Comparison of ENCODE assay signal across 8 cellular contexts in genomic region chr22:50526849-50527801, GRCh38. TPM values are rescaled to one million over a fixed set of nuclear protein-coding genes. Genes with fewer than 3 reads are reported as not detected.
A peak's percentile ranks its signal among the peaks of the same experiment; 100 is the strongest.
DNase-seq lines count a peak whose midpoint lies in the region; ATAC-seq and TF ChIP-seq lines count a peak whose summit lies in the region.

No MANE protein-coding gene starts in this region.

- peaks cover 23% of the 10 kb centered on the region for H3K4me1 ChIP-seq in PC-9 (replicated peaks; ENCODE audit: insufficient read depth)

- peaks cover 5% of the 10 kb centered on the region for H3K36me3 ChIP-seq in PC-9 (ENCODE audit: low read depth)

- H3K27me3 Mint-ChIP-seq in MCF 10A (ENCODE audit: insufficient read depth, unreplicated experiment), result no peaks in the 10 kb centered on the region
- no peaks in the 10 kb centered on the region for H3K27me3 Mint-ChIP-seq in stimulated activated naive CD8-positive, alpha-beta T cell treated with anti-CD3 and anti-CD28 coated beads, Interleukin-15, amount 100 ng/mL, for 72 hours

- peaks cover 64% of the 10 kb centered on the region for H3F3A ChIP-seq in PC-9 (ENCODE audit: insufficient read depth, low read depth)

- H3K36me3 Mint-ChIP-seq in MCF 10A (ENCODE audit: insufficient read depth, unreplicated experiment), result peaks cover 61% of the 10 kb centered on the region

- BruUV-seq in PC-9 (replicated peaks; lab: Mats Ljungman, UMichigan) (no TSS peak), MCF 10A (replicated peaks; lab: Mats Ljungman, UMichigan) (no TSS peak)

- H3K4me3 Mint-ChIP-seq in MCF 10A (ENCODE audit: unreplicated experiment), result peak overlapping the region; percentile 85
- peak overlapping the region; percentile 95 to 100 for H3K4me3 Mint-ChIP-seq in stimulated activated naive CD8-positive, alpha-beta T cell treated with anti-CD3 and anti-CD28 coated beads, Interleukin-15, amount 100 ng/mL, for 72 hours

- peak overlapping the region; percentile 85 for H2AFZ ChIP-seq in PC-9

- H3K4me2 ChIP-seq in PC-9, result peak overlapping the region; percentile 94

- peaks cover 23% of the 10 kb centered on the region for H3K79me2 ChIP-seq in PC-9 (ENCODE audit: low read depth)

- intact Hi-C loops in PC-9 (cut with micrococcal nuclease; ENCODE audit: unreplicated experiment), result loop anchor here (2.0 kb wide), 2 partner anchors 56 to 94 kb away; partner anchors contain the start of gene CHKB
- intact Hi-C loops in MCF 10A (cut with micrococcal nuclease), result loop anchor here (1.0 to 5.0 kb wide), 2 partner anchors 35 to 55 kb away; partner anchors contain the start of genes CHKB and SYCE3

- peak overlapping the region; percentile 56 for H3K27ac ChIP-seq in PC-9
- peak overlapping the region; percentile 92 for H3K27ac ChIP-seq in layer of hippocampus (ENCODE audit: low read depth, low read length)

- POLR2A ChIA-PET in PC-9 (lab: Charles Lee; ENCODE audit: unreplicated experiment) (no interaction called here), MCF 10A (lab: Yijun Ruan, JAX) (interaction anchor here (0.7 to 7.1 kb wide), 5 partner anchors 12 to 94 kb away, joined by 4 to 170 read pairs (median 74); partner anchors contain the start of genes LMF2, NCAPH2 and SYCE3)

- peaks cover 24% of the 10 kb centered on the region for H4K20me1 ChIP-seq in PC-9 (ENCODE audit: insufficient read depth)

- ATAC-seq in stimulated activated naive CD8-positive, alpha-beta T cell treated with anti-CD3 and anti-CD28 coated beads, Interleukin-15, amount 100 ng/mL, for 72 hours, result peak; percentile 10
- ATAC-seq in HG03095 (IDR thresholded peaks at IDR 0.05; ENCODE audit: unreplicated experiment), result no peak

- CTCF ChIA-PET in PC-9 (lab: Charles Lee), result interaction anchor here (0.6 kb wide), 3 partner anchors 56 to 378 kb away, joined by 4 to 9 read pairs (median 5); no protein-coding TSS in a partner anchor
- CTCF ChIA-PET in MCF 10A (lab: Yijun Ruan, JAX), result interaction anchor here (0.6 to 1.3 kb wide), 7 partner anchors 11 to 370 kb away, joined by 3 to 5 read pairs (median 4); no protein-coding TSS in a partner anchor

- H3K9me2 ChIP-seq in PC-9 (ENCODE audit: insufficient read depth), result no peaks in the 10 kb centered on the region

- no peaks in the 10 kb centered on the region for H3K27me3 ChIP-seq in PC-9 (ENCODE audit: insufficient read depth, low read depth)
- H3K27me3 ChIP-seq in layer of hippocampus (ENCODE audit: control insufficient read depth, insufficient read depth, low read length), result peaks cover 15% of the 10 kb centered on the region

- no peaks in the 10 kb centered on the region for H3K9me3 Mint-ChIP-seq in MCF 10A (ENCODE audit: unreplicated experiment)
- H3K9me3 Mint-ChIP-seq in stimulated activated naive CD8-positive, alpha-beta T cell treated with anti-CD3 and anti-CD28 coated beads, Interleukin-15, amount 100 ng/mL, for 72 hours, result no peaks in the 10 kb centered on the region

- H3K4me3 ChIP-seq in PC-9, result peak overlapping the region; percentile 96

- peak; percentile 74 for DNase-seq in stimulated activated CD4-positive, alpha-beta T cell treated with anti-CD3 and anti-CD28 coated beads, Interleukin-15, amount 100 ng/mL, for 24 hours
- DNase-seq in stimulated activated CD4-positive, alpha-beta T cell treated with anti-CD3 and anti-CD28 coated beads, Interleukin-12 subunit alpha, Interleukin-12 subunit beta, amount 100 ng/mL, for 4 hours, result no peak
- DNase-seq in PC-9, result peak; percentile 75 to 77
- peak; percentile 29 for DNase-seq in MCF 10A (ENCODE audit: unreplicated experiment)
- peak; percentile 61 to 72 for DNase-seq in stimulated activated naive CD8-positive, alpha-beta T cell treated with anti-CD3 and anti-CD28 coated beads, Interleukin-15, amount 100 ng/mL, for 72 hours
- DNase-seq in Ammon's horn (ENCODE audit: low spot score), result no peak

- H3K9me3 ChIP-seq in PC-9 (ENCODE audit: insufficient read depth, low read depth), result no peaks in the 10 kb centered on the region

- H3K27ac Mint-ChIP-seq in MCF 10A (ENCODE audit: low read depth, unreplicated experiment), result peak overlapping the region; percentile 71
- H3K27ac Mint-ChIP-seq in stimulated activated naive CD8-positive, alpha-beta T cell treated with anti-CD3 and anti-CD28 coated beads, Interleukin-15, amount 100 ng/mL, for 72 hours, result peak overlapping the region; percentile 89 to 95

- H3K4me1 Mint-ChIP-seq in MCF 10A (ENCODE audit: insufficient read depth, unreplicated experiment), result peaks cover 20% of the 10 kb centered on the region
- peaks cover 56% of the 10 kb centered on the region for H3K4me1 Mint-ChIP-seq in stimulated activated naive CD8-positive, alpha-beta T cell treated with anti-CD3 and anti-CD28 coated beads, Interleukin-15, amount 100 ng/mL, for 72 hours

- TF ChIP-seq CTCF in PC-9 (conservative IDR thresholded peaks at IDR 0.05) (no peak), MCF 10A (IDR thresholded peaks at IDR 0.05; ENCODE audit: unreplicated experiment) (no peak)

RNA-seq across cellular contexts. Expression of gene SCO2, which starts 1.7 kb away (rescaled TPM):
- total RNA-seq in PC-9 (2021) (3.0 and 6.1 TPM in 2 replicates), MCF 10A (2022) (2.4 and 5.4 TPM in 2 replicates)

RNA-seq across cellular contexts. Expression of gene TYMP, which starts 2.7 kb away (rescaled TPM):
- total RNA-seq in PC-9 (2021) (5.9 and 16.5 TPM in 2 replicates), MCF 10A (2022) (41.0 and 54.4 TPM in 2 replicates)

RNA-seq across cellular contexts. Expression of gene KLHDC7B, which starts 18.6 kb away (rescaled TPM):
- total RNA-seq in PC-9 (2021) (0.72 and 4.7 TPM in 2 replicates), MCF 10A (2022) (0.98 and 4.1 TPM in 2 replicates)

RNA-seq across cellular contexts. Expression of gene NCAPH2, which starts 19.1 kb away (rescaled TPM):
- total RNA-seq in PC-9 (2021) (58.8 and 62.9 TPM in 2 replicates), MCF 10A (2022) (31.6 and 39.8 TPM in 2 replicates)

RNA-seq across cellular contexts. Expression of gene LMF2, which starts 19.6 kb away (rescaled TPM):
- total RNA-seq in PC-9 (2021) (37.3 and 52.2 TPM in 2 replicates), MCF 10A (2022) (49.4 and 50.9 TPM in 2 replicates)

Comparison
In these comparisons a context has a peak if more than half of its experiments do, and no peak if none do; other contexts are left out.
1. DNase-seq: peak in stimulated activated CD4-positive, alpha-beta T cell treated with anti-CD3 and anti-CD28 coated beads, Interleukin-15, amount 100 ng/mL, for 24 hours (single experiment), PC-9 (2 of 2), MCF 10A (single experiment) and stimulated activated naive CD8-positive, alpha-beta T cell treated with anti-CD3 and anti-CD28 coated beads, Interleukin-15, amount 100 ng/mL, for 72 hours (2 of 2); none in stimulated activated CD4-positive, alpha-beta T cell treated with anti-CD3 and anti-CD28 coated beads, Interleukin-12 subunit alpha, Interleukin-12 subunit beta, amount 100 ng/mL, for 4 hours (single experiment) and Ammon's horn (single experiment).